ENCODE assay signal across 8 cellular contexts in the genomic region with DNA sequence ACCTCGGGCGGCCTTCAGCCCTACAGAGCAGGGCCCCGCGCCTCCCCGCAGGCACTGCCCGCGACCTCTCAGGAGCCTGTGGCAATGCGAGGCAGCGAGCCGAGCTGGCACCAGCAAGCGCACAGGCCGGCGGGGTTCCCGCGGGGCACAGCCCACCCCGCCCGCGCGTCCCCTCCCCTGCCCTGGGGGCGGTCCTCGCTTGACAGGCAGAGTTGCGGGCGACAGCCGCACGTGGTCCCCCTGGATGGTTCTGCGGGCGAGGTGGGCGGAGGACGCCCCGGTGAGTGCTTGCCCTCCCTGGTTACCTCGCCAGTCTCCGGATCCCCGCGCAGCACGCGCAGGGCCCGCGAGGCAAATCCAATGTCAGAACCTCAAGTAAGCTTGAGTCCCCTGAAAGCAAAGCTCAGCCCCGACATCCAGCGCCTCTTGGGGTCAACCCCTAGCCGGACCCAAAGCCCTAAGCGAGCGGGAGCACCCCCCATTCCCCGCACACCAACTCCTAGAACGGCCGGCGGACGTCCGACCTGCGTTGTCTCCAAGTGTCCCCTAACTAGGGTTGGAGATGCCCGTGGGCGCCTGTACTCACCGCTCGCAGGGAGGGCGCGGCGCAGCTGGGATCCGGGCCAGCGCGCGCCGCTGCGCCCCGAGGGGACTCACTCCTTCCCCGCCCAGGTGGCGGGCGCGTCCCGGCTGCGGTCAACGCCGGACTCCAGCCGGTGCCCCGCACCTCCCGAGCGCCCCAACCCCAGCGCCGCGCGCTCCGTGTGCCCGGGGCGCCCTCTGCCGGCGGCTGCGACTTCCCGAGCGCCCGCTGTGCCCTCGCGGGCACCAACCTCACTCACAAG. TPM values are rescaled to one million over a fixed set of nuclear protein-coding genes. Genes with fewer than 3 reads are reported as not detected.
DNase-seq lines count a peak whose midpoint lies in the region; ATAC-seq and TF ChIP-seq lines count a peak whose summit lies in the region.

A gene (minus strand): TSS at position 123 of the 845 bp plus-strand sequence. CDS start 1,083 bp downstream, outside the sequence.

- peaks cover 0 to 19% (median 9%) of the 10 kb centered on the region in 4 donors for H3K27me3 ChIP-seq in upper lobe of left lung

- TF ChIP-seq EP300 in upper lobe of left lung (IDR thresholded peaks at IDR 0.05) = no peak

- H3K4me1 Mint-ChIP-seq in osteocyte (ENCODE audit: unreplicated experiment) = peaks cover 5% of the 10 kb centered on the region

- no peaks in the 10 kb centered on the region for H3K36me3 ChIP-seq in upper lobe of left lung

- DNase-seq in NCI-H1417 (lab: John Stamatoyannopoulos, UW) (peak; percentile 31 to 64 (median 42)), NCI-H1417 treated with DMSO at 0.1 percent for 48 hours (lab: John Stamatoyannopoulos, UW) (no peak), NCI-H146 (lab: John Stamatoyannopoulos, UW) (peak; percentile 59), activated T-helper 1 cell treated with Interleukin-2 at 50 U/mL for 16 hours (ENCODE audit: low read depth) (peak; percentile 24), fibroblast of pulmonary artery (ENCODE audit: low read depth) (peak; percentile 13), osteocyte (ENCODE audit: extremely low spot score, unreplicated experiment) (no peak), upper lobe of left lung (peak in 1 of 2 donors; percentile 94), HPDE6-E6E7 (ENCODE audit: extremely low spot score) (no peak)

- peak within 1 kb of the TSS in 1 of 4 donors; percentile 51 for H3K27ac ChIP-seq in upper lobe of left lung

- H3K9me3 ChIP-seq in upper lobe of left lung = no peaks in the 10 kb centered on the region

- WGBS in upper lobe of left lung, 2 donors = 4% methylated on average over 53 of the region's 91 CpGs; no CpG with 5 or more reads in 1 of the 2 donors

- no peaks in the 10 kb centered on the region for H3K36me3 Mint-ChIP-seq in osteocyte (ENCODE audit: unreplicated experiment)

- H3K4me3 ChIP-seq in fibroblast of pulmonary artery (replicated peaks; ENCODE audit: low read depth, low read length) (no peak within 1 kb of the TSS), upper lobe of left lung (peak within 1 kb of the TSS; percentile 17 to 47 (median 36))

- peak; percentile 57 to 68 for ATAC-seq in upper lobe of left lung (ENCODE audit: low FRiP score in 2 of 2)

- TF ChIP-seq CTCF in fibroblast of pulmonary artery (IDR thresholded peaks at IDR 0.05; ENCODE audit: low read length, missing control alignments) (peak; percentile 8), osteocyte (IDR thresholded peaks at IDR 0.05) (peak; percentile 69), upper lobe of left lung (IDR thresholded peaks at IDR 0.05) (peak; percentile 54 to 81 (median 72))

- H3K4me1 ChIP-seq in upper lobe of left lung = peaks cover 0 to 17% (median 13%) of the 10 kb centered on the region in 4 donors

- H3K9me3 Mint-ChIP-seq in osteocyte (ENCODE audit: unreplicated experiment) = no peaks in the 10 kb centered on the region

- H3K27ac Mint-ChIP-seq in osteocyte (ENCODE audit: unreplicated experiment) = no peak within 1 kb of the TSS

- peaks cover 71% of the 10 kb centered on the region for H3K27me3 Mint-ChIP-seq in osteocyte (ENCODE audit: unreplicated experiment)

- peak within 1 kb of the TSS; percentile 10 for H3K4me3 Mint-ChIP-seq in osteocyte (ENCODE audit: unreplicated experiment)

- TF ChIP-seq POLR2A in upper lobe of left lung (IDR thresholded peaks at IDR 0.05) = no peak

RNA-seq across cellular contexts. Expression of the gene that starts here (rescaled TPM):
- total RNA-seq in osteocyte (not detected in 2 replicates), upper lobe of left lung (under 1 TPM in 4 of 6 donors, not detected in 2; 0.09 to 0.81 (median 0.47) TPM)

Comparison
In these comparisons a context has a peak if more than half of its experiments do, and no peak if none do; other contexts are left out.
1. DNase-seq: peak in NCI-H1417 (3 of 3), NCI-H146 (single experiment), activated T-helper 1 cell treated with Interleukin-2 at 50 U/mL for 16 hours (single experiment) and fibroblast of pulmonary artery (single experiment); none in NCI-H1417 treated with DMSO at 0.1 percent for 48 hours (single experiment), osteocyte (single experiment) and HPDE6-E6E7 (single experiment).
2. Peak in ATAC-seq and H3K4me3 ChIP-seq in upper lobe of left lung; RNA of the gene not detected or under 1 TPM.
3. CTCF ChIP-seq: peak in every context shown above with its lines; median percentile 72 in upper lobe of left lung; 69 in osteocyte; 8 in fibroblast of pulmonary artery.